20 cellular contexts compared by ENCODE assay signal in the genomic region with DNA sequence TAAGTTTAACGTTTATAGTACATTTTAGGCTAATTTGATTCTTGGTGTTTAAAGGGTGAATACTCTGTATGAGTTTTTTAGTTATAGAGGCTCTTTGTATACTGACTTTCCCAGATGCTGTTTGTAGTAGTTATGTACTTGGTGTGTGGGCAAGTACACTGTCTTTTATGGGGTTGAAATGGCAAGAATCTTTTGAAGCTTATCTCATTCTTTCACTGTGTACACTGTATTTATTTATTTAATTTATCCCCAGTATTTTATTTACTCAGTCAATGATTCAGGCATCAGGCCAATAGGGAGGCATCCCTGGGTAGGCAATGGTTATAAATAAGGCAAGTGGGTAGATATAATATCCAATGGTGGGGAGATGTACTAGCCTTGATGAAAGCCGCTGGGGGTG.
"Had no signal": no experiment of that assay in that cellular context is flagged by ENCODE, and none has a peak within 500 bp of the region (broad histone marks: within the 10 kb centered on the region; RNA-seq: fewer than 3 reads in every experiment).

No MANE protein-coding gene starts in this region.

- H3K9me3 ChIP-seq: adrenal gland, Peyer's patch had no signal

- H3K27me3 ChIP-seq: adrenal gland, Peyer's patch had no signal

- DNase-seq: activated CD4-positive, alpha-beta T cell treated with anti-CD3 and anti-CD28 coated beads for 4 hours; activated CD8-positive, alpha-beta memory T cell treated with anti-CD3 and anti-CD28 coated beads, Interleukin-2, amount 50 U/mL, for 4 hours; activated CD8-positive, alpha-beta T cell treated with anti-CD3 and anti-CD28 coated beads for 36 hours; activated naive CD4-positive, alpha-beta T cell treated with anti-CD3 and anti-CD28 coated beads, Interleukin-2, amount 50 U/mL, for 16 hours; activated naive CD8-positive, alpha-beta T cell treated with anti-CD3 and anti-CD28 coated beads, Interleukin-2, amount 10 ng/mL, durations not matched to agents 7 days and 5 days; adrenal gland; anterior cingulate cortex; caudate nucleus; KBM-7; NCI-H1092; NCI-H1417; NCI-H1694 treated with DMSO at 0.1 percent for 48 hours; NCI-H2029 treated with DMSO at 0.1 percent for 48 hours; NCI-H526 treated with DMSO at 0.1 percent for 48 hours; OCI-M1; Peyer's patch; Right ventricle myocardium superior had no signal

- H3K27ac ChIP-seq: adrenal gland, coronary artery, Peyer's patch, RWPE1 had no signal

- H3K4me3 ChIP-seq: adrenal gland, coronary artery, Peyer's patch had no signal

- H3K4me1 ChIP-seq: adrenal gland, Peyer's patch had no signal

- H3K36me3 ChIP-seq: adrenal gland, Peyer's patch had no signal

- ATAC-seq: activated CD4-positive, CD25-positive, alpha-beta regulatory T cell treated with anti-CD3 and anti-CD28 coated beads, Interleukin-2, amount 50 U/mL, for 24 hours; activated CD8-positive, alpha-beta T cell treated with anti-CD3 and anti-CD28 coated beads for 36 hours had no signal
